ENCODE assay signal across 8 cellular contexts in genomic region chr17:58517378-58517927, GRCh38. TPM values are rescaled to one million over a fixed set of nuclear protein-coding genes. Genes with fewer than 3 reads are reported as not detected.
DNase-seq lines count a peak whose midpoint lies in the region; ATAC-seq and TF ChIP-seq lines count a peak whose summit lies in the region.

No MANE protein-coding gene starts in this region.

- DNase-seq in NCI-H526 (lab: John Stamatoyannopoulos, UW) (peak; percentile 90 to 94), NCI-H526 treated with DMSO at 0.1 percent for 48 hours (lab: John Stamatoyannopoulos, UW) (no peak), hepatocyte (ENCODE audit: low spot score) (no peak), MV-4-11 (lab: John Stamatoyannopoulos, UW) (no peak), GOT3 (lab: John Stamatoyannopoulos, UW) (no peak), omental fat pad (ENCODE audit: low spot score) (no peak)
- no peak for DNase-seq in stimulated activated naive CD8-positive, alpha-beta T cell treated with anti-CD3 and anti-CD28 coated beads, Interleukin-15, amount 100 ng/mL, for 72 hours

- H3K36me3 ChIP-seq in hepatocyte (replicated peaks; ENCODE audit: insufficient read depth, low read depth), result no peaks in the 10 kb centered on the region

- no peaks in the 10 kb centered on the region for H3K27me3 Mint-ChIP-seq in stimulated activated naive CD8-positive, alpha-beta T cell treated with anti-CD3 and anti-CD28 coated beads, Interleukin-15, amount 100 ng/mL, for 72 hours

- no peaks in the 10 kb centered on the region for H3K27me3 ChIP-seq in hepatocyte

- no peaks in the 10 kb centered on the region for H3K9me2 ChIP-seq in hepatocyte (replicated peaks; ENCODE audit: insufficient read depth)

- 4% methylated on average over 22 of the region's 27 CpGs for WGBS in hepatocyte (ENCODE audit: low lambda C conversion rate, missing lambda C conversion rate)

- H3K9me3 ChIP-seq in hepatocyte (ENCODE audit: low read depth), result no peaks in the 10 kb centered on the region

- peaks cover 20% of the 10 kb centered on the region for H3K4me1 ChIP-seq in hepatocyte (ENCODE audit: insufficient read depth)

- peaks cover 35% of the 10 kb centered on the region for H3K79me2 ChIP-seq in hepatocyte

- H3K4me3 ChIP-seq in hepatocyte, result peak overlapping the region; percentile 39

- H2AFZ ChIP-seq in hepatocyte, result peak overlapping the region; percentile 3

- H3K4me1 Mint-ChIP-seq in stimulated activated naive CD8-positive, alpha-beta T cell treated with anti-CD3 and anti-CD28 coated beads, Interleukin-15, amount 100 ng/mL, for 72 hours, result peaks cover 53% of the 10 kb centered on the region

- H4K20me1 ChIP-seq in hepatocyte (ENCODE audit: insufficient read depth, poor library complexity, severe bottlenecking), result no peaks in the 10 kb centered on the region

- peak overlapping the region; percentile 93 for H3K27ac ChIP-seq in VCaP
- peak overlapping the region; percentile 94 for H3K27ac ChIP-seq in hepatocyte

- H3K27ac Mint-ChIP-seq in stimulated activated naive CD8-positive, alpha-beta T cell treated with anti-CD3 and anti-CD28 coated beads, Interleukin-15, amount 100 ng/mL, for 72 hours, result peak overlapping the region; percentile 77 to 97

- TF ChIP-seq CTCF in VCaP (conservative IDR thresholded peaks at IDR 0.05) (no peak), hepatocyte (IDR thresholded peaks at IDR 0.05; ENCODE audit: poor library complexity) (no peak), omental fat pad (IDR thresholded peaks at IDR 0.05) (no peak)

- H3K4me2 ChIP-seq in hepatocyte, result peak overlapping the region; percentile 81

- peak overlapping the region; percentile 87 to 95 for H3K4me3 Mint-ChIP-seq in stimulated activated naive CD8-positive, alpha-beta T cell treated with anti-CD3 and anti-CD28 coated beads, Interleukin-15, amount 100 ng/mL, for 72 hours

- ATAC-seq in stimulated activated naive CD8-positive, alpha-beta T cell treated with anti-CD3 and anti-CD28 coated beads, Interleukin-15, amount 100 ng/mL, for 72 hours, result no peak
- no peak for ATAC-seq in omental fat pad (ENCODE audit: low FRiP score)

- H3K9me3 Mint-ChIP-seq in stimulated activated naive CD8-positive, alpha-beta T cell treated with anti-CD3 and anti-CD28 coated beads, Interleukin-15, amount 100 ng/mL, for 72 hours, result no peaks in the 10 kb centered on the region

RNA-seq across cellular contexts. Expression of gene MTMR4, which starts 3.0 kb away (rescaled TPM):
- total RNA-seq in hepatocyte (38.2 and 47.8 TPM in 2 replicates), omental fat pad (10 to 100 TPM; 24.3 to 40.1 (median 32.3) TPM)
- 25.2 and 27.3 TPM in 2 replicates for polyA plus RNA-seq in hepatocyte

RNA-seq across cellular contexts. Expression of gene HSF5, which starts 29.2 kb away (rescaled TPM):
- 0.03 TPM in 1 of 2 replicates, not detected in the other for total RNA-seq in hepatocyte
- not detected in 2 replicates for polyA plus RNA-seq in hepatocyte
- total RNA-seq in omental fat pad, result under 1 TPM in 2 of 4 donors, not detected in 2; 0.13 to 0.24 TPM

Comparison
In these comparisons a context has a peak if more than half of its experiments do, and no peak if none do; other contexts are left out.
1. DNase-seq: peak in NCI-H526 (2 of 2); none in NCI-H526 treated with DMSO at 0.1 percent for 48 hours (single experiment), hepatocyte (single experiment), stimulated activated naive CD8-positive, alpha-beta T cell treated with anti-CD3 and anti-CD28 coated beads, Interleukin-15, amount 100 ng/mL, for 72 hours (0 of 2), MV-4-11 (single experiment), GOT3 (single experiment) and omental fat pad (single experiment).